ENCODE assay signal across 1 cellular context in genomic region chr7:50552921-50553320, GRCh38.
A peak's percentile ranks its signal among the peaks of the same experiment; 100 is the strongest.
TF ChIP-seq lines count a peak whose summit lies in the region.

No MANE protein-coding gene starts in this region.

TF ChIP-seq in HepG2, 621 proteins besides CTCF, POLR2A, EP300 and RAD21 (continued from another document and continues in another):
- TF ChIP-seq KIAA2018 (CRISPR knock-in tag; IDR thresholded peaks at IDR 0.05; ENCODE audit: borderline replicate concordance) (no peak), ZNF318 (CRISPR knock-in tag; IDR thresholded peaks at IDR 0.05) (no peak), ZNF761 (CRISPR knock-in tag; conservative IDR thresholded peaks at IDR 0.05) (no peak), MIER3 (CRISPR knock-in tag; IDR thresholded peaks at IDR 0.05; ENCODE audit: borderline replicate concordance) (no peak), ZNF446 (CRISPR knock-in tag; IDR thresholded peaks at IDR 0.05) (no peak), ZNF562 (CRISPR knock-in tag; IDR thresholded peaks at IDR 0.05; ENCODE audit: borderline replicate concordance) (no peak), ZNF720 (CRISPR knock-in tag; IDR thresholded peaks at IDR 0.05) (no peak), ZNF781 (CRISPR knock-in tag; IDR thresholded peaks at IDR 0.05; ENCODE audit: borderline replicate concordance, not compliant biosample characterization) (no peak), NFE2L2 (IDR thresholded peaks at IDR 0.05; ENCODE audit: low read length) (no peak), DBP (CRISPR knock-in tag; IDR thresholded peaks at IDR 0.05; ENCODE audit: not compliant biosample characterization) (no peak), ZNF3 (CRISPR knock-in tag; IDR thresholded peaks at IDR 0.05) (no peak), HDAC2 (CRISPR knock-in tag; IDR thresholded peaks at IDR 0.05) (peak; percentile 77), REST (IDR thresholded peaks at IDR 0.05; ENCODE audit: borderline replicate concordance in 1 of 2, low read depth in 1 of 2, low read length in 2 of 2) (peak; percentile 95 to 98), ZNF234 (CRISPR knock-in tag; conservative IDR thresholded peaks at IDR 0.05) (no peak), ZNF597 (CRISPR knock-in tag; IDR thresholded peaks at IDR 0.05) (no peak), FOSL2 (CRISPR knock-in tag; IDR thresholded peaks at IDR 0.05) (0 out of 2 replicates have a peak, but pooled peaks have one; percentile 23), SIX1 (CRISPR knock-in tag; IDR thresholded peaks at IDR 0.05; ENCODE audit: borderline replicate concordance) (no peak), ZNF747 (CRISPR knock-in tag; IDR thresholded peaks at IDR 0.05; ENCODE audit: borderline replicate concordance) (no peak), ZNF644 (CRISPR knock-in tag; IDR thresholded peaks at IDR 0.05; ENCODE audit: low read depth) (0 out of 2 replicates have a peak, but pooled peaks have one; percentile 73), MAX (IDR thresholded peaks at IDR 0.05) (0 out of 2 replicates have a peak, but pooled peaks have one; percentile 26), PHB2 (IDR thresholded peaks at IDR 0.05; ENCODE audit: partially characterized antibody) (no peak), STAG1 (CRISPR knock-in tag; IDR thresholded peaks at IDR 0.05) (no peak), STAT6 (CRISPR knock-in tag; IDR thresholded peaks at IDR 0.05; ENCODE audit: borderline replicate concordance) (no peak), MLX (CRISPR knock-in tag; IDR thresholded peaks at IDR 0.05) (no peak)
